In the genomic region with DNA sequence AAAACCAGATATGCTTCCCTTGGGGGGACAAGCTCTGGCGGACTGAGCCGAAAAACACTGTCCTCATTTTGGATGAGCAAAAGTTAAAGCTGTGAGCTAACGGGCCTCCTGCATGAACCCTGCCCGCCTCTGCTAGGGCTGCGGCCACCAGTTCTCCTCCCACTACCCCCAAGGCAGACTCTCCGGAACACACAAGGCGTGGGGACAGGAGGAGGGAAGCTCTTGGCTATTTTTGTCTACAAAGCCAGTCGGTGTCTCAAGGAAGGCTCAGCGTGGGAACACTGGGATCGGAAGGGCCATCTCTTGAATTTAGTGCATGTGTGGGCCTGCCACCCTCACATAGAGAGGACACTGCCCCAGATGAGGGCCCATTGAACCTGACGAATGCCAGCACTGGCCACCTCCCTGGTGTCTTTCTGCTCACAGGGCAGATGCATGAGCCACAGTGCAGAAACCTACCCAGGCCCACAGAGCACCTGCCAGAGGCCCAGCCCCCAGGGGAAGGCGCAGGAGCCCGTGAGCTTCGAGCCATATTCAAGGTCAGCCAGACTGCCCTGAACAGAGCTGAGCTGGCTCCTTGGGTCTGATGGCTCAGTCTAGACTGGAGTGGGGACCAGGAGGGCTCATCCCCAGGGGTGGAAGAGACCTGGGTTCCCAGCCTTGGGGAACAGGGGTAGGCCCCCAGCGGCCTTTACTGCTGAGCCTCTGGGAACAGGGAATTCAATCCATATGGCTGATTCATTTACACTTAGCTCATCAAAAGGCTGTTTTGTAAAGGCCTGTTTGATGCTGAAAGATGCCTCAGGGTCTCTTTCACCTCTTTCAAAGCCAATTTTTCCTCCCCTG, we compare ENCODE assay signal across 2 cellular contexts.
TF ChIP-seq lines count a peak whose summit lies in the region.

No MANE protein-coding gene starts in this region.

TF ChIP-seq in GM23338, 12 proteins besides CTCF, POLR2A, EP300 and RAD21 (continues in another document):
- TF ChIP-seq STAT1 (IDR thresholded peaks at IDR 0.05; ENCODE audit: unreplicated experiment) (no peak), EZH2phosphoT487 (IDR thresholded peaks at IDR 0.05; ENCODE audit: unreplicated experiment) (no peak), ZNF114 (CRISPR knock-in tag; IDR thresholded peaks at IDR 0.05) (no peak), NANOG (IDR thresholded peaks at IDR 0.05; ENCODE audit: borderline replicate concordance) (no peak), ZNF331 (CRISPR knock-in tag; IDR thresholded peaks at IDR 0.05; ENCODE audit: low read depth) (no peak), EZH2 (IDR thresholded peaks at IDR 0.05; ENCODE audit: low read depth, unreplicated experiment) (no peak), POLR2AphosphoS5 (IDR thresholded peaks at IDR 0.05; ENCODE audit: low read depth) (no peak), JUNB (IDR thresholded peaks at IDR 0.05; ENCODE audit: unreplicated experiment) (no peak)
- TF ChIP-seq, protein P1, sequence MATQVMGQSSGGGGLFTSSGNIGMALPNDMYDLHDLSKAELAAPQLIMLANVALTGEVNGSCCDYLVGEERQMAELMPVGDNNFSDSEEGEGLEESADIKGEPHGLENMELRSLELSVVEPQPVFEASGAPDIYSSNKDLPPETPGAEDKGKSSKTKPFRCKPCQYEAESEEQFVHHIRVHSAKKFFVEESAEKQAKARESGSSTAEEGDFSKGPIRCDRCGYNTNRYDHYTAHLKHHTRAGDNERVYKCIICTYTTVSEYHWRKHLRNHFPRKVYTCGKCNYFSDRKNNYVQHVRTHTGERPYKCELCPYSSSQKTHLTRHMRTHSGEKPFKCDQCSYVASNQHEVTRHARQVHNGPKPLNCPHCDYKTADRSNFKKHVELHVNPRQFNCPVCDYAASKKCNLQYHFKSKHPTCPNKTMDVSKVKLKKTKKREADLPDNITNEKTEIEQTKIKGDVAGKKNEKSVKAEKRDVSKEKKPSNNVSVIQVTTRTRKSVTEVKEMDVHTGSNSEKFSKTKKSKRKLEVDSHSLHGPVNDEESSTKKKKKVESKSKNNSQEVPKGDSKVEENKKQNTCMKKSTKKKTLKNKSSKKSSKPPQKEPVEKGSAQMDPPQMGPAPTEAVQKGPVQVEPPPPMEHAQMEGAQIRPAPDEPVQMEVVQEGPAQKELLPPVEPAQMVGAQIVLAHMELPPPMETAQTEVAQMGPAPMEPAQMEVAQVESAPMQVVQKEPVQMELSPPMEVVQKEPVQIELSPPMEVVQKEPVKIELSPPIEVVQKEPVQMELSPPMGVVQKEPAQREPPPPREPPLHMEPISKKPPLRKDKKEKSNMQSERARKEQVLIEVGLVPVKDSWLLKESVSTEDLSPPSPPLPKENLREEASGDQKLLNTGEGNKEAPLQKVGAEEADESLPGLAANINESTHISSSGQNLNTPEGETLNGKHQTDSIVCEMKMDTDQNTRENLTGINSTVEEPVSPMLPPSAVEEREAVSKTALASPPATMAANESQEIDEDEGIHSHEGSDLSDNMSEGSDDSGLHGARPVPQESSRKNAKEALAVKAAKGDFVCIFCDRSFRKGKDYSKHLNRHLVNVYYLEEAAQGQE (IDR thresholded peaks at IDR 0.05; ENCODE audit: unreplicated experiment) = no peak
- TF ChIP-seq, protein P2, sequence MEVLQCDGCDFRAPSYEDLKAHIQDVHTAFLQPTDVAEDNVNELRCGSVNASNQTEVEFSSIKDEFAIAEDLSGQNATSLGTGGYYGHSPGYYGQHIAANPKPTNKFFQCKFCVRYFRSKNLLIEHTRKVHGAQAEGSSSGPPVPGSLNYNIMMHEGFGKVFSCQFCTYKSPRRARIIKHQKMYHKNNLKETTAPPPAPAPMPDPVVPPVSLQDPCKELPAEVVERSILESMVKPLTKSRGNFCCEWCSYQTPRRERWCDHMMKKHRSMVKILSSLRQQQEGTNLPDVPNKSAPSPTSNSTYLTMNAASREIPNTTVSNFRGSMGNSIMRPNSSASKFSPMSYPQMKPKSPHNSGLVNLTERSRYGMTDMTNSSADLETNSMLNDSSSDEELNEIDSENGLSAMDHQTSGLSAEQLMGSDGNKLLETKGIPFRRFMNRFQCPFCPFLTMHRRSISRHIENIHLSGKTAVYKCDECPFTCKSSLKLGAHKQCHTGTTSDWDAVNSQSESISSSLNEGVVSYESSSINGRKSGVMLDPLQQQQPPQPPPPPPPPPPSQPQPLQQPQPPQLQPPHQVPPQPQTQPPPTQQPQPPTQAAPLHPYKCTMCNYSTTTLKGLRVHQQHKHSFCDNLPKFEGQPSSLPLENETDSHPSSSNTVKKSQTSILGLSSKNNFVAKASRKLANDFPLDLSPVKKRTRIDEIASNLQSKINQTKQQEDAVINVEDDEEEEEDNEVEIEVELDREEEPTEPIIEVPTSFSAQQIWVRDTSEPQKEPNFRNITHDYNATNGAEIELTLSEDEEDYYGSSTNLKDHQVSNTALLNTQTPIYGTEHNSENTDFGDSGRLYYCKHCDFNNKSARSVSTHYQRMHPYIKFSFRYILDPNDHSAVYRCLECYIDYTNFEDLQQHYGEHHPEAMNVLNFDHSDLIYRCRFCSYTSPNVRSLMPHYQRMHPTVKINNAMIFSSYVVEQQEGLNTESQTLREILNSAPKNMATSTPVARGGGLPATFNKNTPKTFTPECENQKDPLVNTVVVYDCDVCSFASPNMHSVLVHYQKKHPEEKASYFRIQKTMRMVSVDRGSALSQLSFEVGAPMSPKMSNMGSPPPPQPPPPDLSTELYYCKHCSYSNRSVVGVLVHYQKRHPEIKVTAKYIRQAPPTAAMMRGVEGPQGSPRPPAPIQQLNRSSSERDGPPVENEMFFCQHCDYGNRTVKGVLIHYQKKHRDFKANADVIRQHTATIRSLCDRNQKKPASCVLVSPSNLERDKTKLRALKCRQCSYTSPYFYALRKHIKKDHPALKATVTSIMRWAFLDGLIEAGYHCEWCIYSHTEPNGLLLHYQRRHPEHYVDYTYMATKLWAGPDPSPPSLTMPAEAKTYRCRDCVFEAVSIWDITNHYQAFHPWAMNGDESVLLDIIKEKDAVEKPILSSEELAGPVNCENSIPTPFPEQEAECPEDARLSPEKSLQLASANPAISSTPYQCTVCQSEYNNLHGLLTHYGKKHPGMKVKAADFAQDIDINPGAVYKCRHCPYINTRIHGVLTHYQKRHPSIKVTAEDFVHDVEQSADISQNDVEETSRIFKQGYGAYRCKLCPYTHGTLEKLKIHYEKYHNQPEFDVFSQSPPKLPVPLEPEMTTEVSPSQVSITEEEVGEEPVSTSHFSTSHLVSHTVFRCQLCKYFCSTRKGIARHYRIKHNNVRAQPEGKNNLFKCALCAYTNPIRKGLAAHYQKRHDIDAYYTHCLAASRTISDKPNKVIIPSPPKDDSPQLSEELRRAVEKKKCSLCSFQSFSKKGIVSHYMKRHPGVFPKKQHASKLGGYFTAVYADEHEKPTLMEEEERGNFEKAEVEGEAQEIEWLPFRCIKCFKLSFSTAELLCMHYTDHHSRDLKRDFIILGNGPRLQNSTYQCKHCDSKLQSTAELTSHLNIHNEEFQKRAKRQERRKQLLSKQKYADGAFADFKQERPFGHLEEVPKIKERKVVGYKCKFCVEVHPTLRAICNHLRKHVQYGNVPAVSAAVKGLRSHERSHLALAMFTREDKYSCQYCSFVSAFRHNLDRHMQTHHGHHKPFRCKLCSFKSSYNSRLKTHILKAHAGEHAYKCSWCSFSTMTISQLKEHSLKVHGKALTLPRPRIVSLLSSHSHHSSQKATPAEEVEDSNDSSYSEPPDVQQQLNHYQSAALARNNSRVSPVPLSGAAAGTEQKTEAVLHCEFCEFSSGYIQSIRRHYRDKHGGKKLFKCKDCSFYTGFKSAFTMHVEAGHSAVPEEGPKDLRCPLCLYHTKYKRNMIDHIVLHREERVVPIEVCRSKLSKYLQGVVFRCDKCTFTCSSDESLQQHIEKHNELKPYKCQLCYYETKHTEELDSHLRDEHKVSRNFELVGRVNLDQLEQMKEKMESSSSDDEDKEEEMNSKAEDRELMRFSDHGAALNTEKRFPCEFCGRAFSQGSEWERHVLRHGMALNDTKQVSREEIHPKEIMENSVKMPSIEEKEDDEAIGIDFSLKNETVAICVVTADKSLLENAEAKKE (CRISPR knock-in tag; IDR thresholded peaks at IDR 0.05) = no peak

TF ChIP-seq in HepG2, 621 proteins besides CTCF, POLR2A, EP300 and RAD21:
- TF ChIP-seq MLLT10 (CRISPR knock-in tag; IDR thresholded peaks at IDR 0.05) (no peak), USF2 (IDR thresholded peaks at IDR 0.05; ENCODE audit: low read depth, low read length) (no peak), USF2 (CRISPR knock-in tag; IDR thresholded peaks at IDR 0.05; ENCODE audit: borderline replicate concordance) (no peak), TSC22D2 (CRISPR knock-in tag; IDR thresholded peaks at IDR 0.05; ENCODE audit: borderline replicate concordance) (no peak), MTF1 (CRISPR knock-in tag; IDR thresholded peaks at IDR 0.05) (no peak), SOX5 (CRISPR knock-in tag; IDR thresholded peaks at IDR 0.05; ENCODE audit: borderline replicate concordance) (no peak), ZNF333 (CRISPR knock-in tag; IDR thresholded peaks at IDR 0.05; ENCODE audit: borderline replicate concordance) (no peak), ONECUT2 (CRISPR knock-in tag; IDR thresholded peaks at IDR 0.05) (no peak), ZNF260 (CRISPR knock-in tag; IDR thresholded peaks at IDR 0.05; ENCODE audit: borderline replicate concordance, low read depth) (no peak), TAF1 (CRISPR knock-in tag; IDR thresholded peaks at IDR 0.05) (no peak), HMG20B (CRISPR knock-in tag; conservative IDR thresholded peaks at IDR 0.05) (no peak), MBNL3 (CRISPR knock-in tag; conservative IDR thresholded peaks at IDR 0.05) (no peak), DNMT3B (CRISPR knock-in tag; conservative IDR thresholded peaks at IDR 0.05) (no peak)
- TF ChIP-seq, protein P3, sequence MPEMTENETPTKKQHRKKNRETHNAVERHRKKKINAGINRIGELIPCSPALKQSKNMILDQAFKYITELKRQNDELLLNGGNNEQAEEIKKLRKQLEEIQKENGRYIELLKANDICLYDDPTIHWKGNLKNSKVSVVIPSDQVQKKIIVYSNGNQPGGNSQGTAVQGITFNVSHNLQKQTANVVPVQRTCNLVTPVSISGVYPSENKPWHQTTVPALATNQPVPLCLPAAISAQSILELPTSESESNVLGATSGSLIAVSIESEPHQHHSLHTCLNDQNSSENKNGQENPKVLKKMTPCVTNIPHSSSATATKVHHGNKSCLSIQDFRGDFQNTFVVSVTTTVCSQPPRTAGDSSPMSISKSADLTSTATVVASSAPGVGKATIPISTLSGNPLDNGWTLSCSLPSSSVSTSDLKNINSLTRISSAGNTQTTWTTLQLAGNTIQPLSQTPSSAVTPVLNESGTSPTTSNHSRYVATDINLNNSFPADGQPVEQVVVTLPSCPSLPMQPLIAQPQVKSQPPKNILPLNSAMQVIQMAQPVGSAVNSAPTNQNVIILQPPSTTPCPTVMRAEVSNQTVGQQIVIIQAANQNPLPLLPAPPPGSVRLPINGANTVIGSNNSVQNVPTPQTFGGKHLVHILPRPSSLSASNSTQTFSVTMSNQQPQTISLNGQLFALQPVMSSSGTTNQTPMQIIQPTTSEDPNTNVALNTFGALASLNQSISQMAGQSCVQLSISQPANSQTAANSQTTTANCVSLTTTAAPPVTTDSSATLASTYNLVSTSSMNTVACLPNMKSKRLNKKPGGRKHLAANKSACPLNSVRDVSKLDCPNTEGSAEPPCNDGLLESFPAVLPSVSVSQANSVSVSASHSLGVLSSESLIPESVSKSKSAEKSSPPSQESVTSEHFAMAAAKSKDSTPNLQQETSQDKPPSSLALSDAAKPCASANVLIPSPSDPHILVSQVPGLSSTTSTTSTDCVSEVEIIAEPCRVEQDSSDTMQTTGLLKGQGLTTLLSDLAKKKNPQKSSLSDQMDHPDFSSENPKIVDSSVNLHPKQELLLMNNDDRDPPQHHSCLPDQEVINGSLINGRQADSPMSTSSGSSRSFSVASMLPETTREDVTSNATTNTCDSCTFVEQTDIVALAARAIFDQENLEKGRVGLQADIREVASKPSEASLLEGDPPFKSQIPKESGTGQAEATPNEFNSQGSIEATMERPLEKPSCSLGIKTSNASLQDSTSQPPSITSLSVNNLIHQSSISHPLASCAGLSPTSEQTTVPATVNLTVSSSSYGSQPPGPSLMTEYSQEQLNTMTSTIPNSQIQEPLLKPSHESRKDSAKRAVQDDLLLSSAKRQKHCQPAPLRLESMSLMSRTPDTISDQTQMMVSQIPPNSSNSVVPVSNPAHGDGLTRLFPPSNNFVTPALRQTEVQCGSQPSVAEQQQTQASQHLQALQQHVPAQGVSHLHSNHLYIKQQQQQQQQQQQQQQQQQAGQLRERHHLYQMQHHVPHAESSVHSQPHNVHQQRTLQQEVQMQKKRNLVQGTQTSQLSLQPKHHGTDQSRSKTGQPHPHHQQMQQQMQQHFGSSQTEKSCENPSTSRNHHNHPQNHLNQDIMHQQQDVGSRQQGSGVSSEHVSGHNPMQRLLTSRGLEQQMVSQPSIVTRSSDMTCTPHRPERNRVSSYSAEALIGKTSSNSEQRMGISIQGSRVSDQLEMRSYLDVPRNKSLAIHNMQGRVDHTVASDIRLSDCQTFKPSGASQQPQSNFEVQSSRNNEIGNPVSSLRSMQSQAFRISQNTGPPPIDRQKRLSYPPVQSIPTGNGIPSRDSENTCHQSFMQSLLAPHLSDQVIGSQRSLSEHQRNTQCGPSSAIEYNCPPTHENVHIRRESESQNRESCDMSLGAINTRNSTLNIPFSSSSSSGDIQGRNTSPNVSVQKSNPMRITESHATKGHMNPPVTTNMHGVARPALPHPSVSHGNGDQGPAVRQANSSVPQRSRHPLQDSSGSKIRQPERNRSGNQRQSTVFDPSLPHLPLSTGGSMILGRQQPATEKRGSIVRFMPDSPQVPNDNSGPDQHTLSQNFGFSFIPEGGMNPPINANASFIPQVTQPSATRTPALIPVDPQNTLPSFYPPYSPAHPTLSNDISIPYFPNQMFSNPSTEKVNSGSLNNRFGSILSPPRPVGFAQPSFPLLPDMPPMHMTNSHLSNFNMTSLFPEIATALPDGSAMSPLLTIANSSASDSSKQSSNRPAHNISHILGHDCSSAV (CRISPR knock-in tag; IDR thresholded peaks at IDR 0.05; ENCODE audit: borderline replicate concordance) = no peak
